11 cellular contexts compared by ENCODE assay signal in genomic region chr19:39297931-39298634, GRCh38. TPM values are rescaled to one million over a fixed set of nuclear protein-coding genes. Genes with fewer than 3 reads are reported as not detected.
DNase-seq lines count a peak whose midpoint lies in the region; ATAC-seq and TF ChIP-seq lines count a peak whose summit lies in the region.
"Had no signal": no experiment of that assay in that cellular context is flagged by ENCODE, and none has a peak within 500 bp of the region (broad histone marks: within the 10 kb centered on the region; RNA-seq: fewer than 3 reads in every experiment).

No MANE protein-coding gene starts in this region.

- POLR2A ChIA-PET in HEK293 (lab: Yijun Ruan, JAX), result no interaction called here

- H3K27me3 ChIP-seq in spleen (replicated peaks in 1 of 7), result peaks cover 0 to 25% (median 3%) of the 10 kb centered on the region in 7 donors

- CTCF ChIA-PET in HEK293 (lab: Yijun Ruan, JAX), result interaction anchor here (1.7 kb wide), 1 partner anchor 111 kb away, joined by 3 read pairs; no protein-coding TSS in a partner anchor

- 0 out of 2 replicates have a peak, but pooled peaks have one; percentile 3 for TF ChIP-seq CTCF in HEK293 (tag by site-specific recombination; IDR thresholded peaks at IDR 0.05)
- TF ChIP-seq CTCF in spleen (IDR thresholded peaks at IDR 0.05 in 8 of 11, conservative IDR thresholded peaks at IDR 0.05 in 3 of 11), result no peak

- peaks cover 1% of the 10 kb centered on the region for H3K27me3 Mint-ChIP-seq in activated naive CD8-positive, alpha-beta T cell treated with anti-CD3 and anti-CD28 coated beads, Interleukin-2, amount 50 U/mL, for 24 hours

- H3K9me3 ChIP-seq in HEK293 (ENCODE audit: control insufficient read depth, insufficient read depth, low read depth, low read length) (no peaks in the 10 kb centered on the region), spleen (no peaks in the 10 kb centered on the region)

- no peak for TF ChIP-seq POLR2A in spleen (IDR thresholded peaks at IDR 0.05)

- no peaks in the 10 kb centered on the region for H3K9me3 Mint-ChIP-seq in activated naive CD8-positive, alpha-beta T cell treated with anti-CD3 and anti-CD28 coated beads, Interleukin-2, amount 50 U/mL, for 24 hours

- WGBS in spleen, 5 donors, result 42 to 50% (median 46%) methylated on average over 12 to 17 of the region's 17 CpGs

- no peaks in the 10 kb centered on the region for H3K36me3 Mint-ChIP-seq in activated naive CD8-positive, alpha-beta T cell treated with anti-CD3 and anti-CD28 coated beads, Interleukin-2, amount 50 U/mL, for 24 hours (ENCODE audit: low read depth)

- H3K27ac ChIP-seq in HEK293 (ENCODE audit: extremely low read depth, low read depth, low read length) (no peak overlapping the region), spleen (peak overlapping the region in 4 of 8 donors; percentile 25 to 71 (median 56))

- H3K4me3 Mint-ChIP-seq in activated naive CD8-positive, alpha-beta T cell treated with anti-CD3 and anti-CD28 coated beads, Interleukin-2, amount 50 U/mL, for 24 hours, result peak overlapping the region; percentile 21

- H3K4me3 ChIP-seq in HEK293 (ENCODE audit: low read depth, low read length) (no peak overlapping the region), spleen (peak overlapping the region in 3 of 8 donors; percentile 4 to 44 (median 4))

- ATAC-seq in activated naive CD8-positive, alpha-beta T cell treated with anti-CD3 and anti-CD28 coated beads, Interleukin-2, amount 50 U/mL, for 24 hours, result peak; percentile 92
- ATAC-seq in HG02852 (IDR thresholded peaks at IDR 0.05; ENCODE audit: unreplicated experiment) (no peak), HG02973 (IDR thresholded peaks at IDR 0.05; ENCODE audit: unreplicated experiment) (no peak)

- H3K4me1 ChIP-seq in HEK293 (ENCODE audit: control insufficient read depth, insufficient read depth, low read length), result no peaks in the 10 kb centered on the region
- H3K4me1 ChIP-seq in spleen, result peaks cover 0 to 13% (median 3%) of the 10 kb centered on the region in 6 donors

- H3K4me1 Mint-ChIP-seq in activated naive CD8-positive, alpha-beta T cell treated with anti-CD3 and anti-CD28 coated beads, Interleukin-2, amount 50 U/mL, for 24 hours, result peaks cover 19% of the 10 kb centered on the region

- peak; percentile 44 to 49 for DNase-seq in activated CD4-positive, alpha-beta T cell treated with anti-CD3 and anti-CD28 coated beads, Interleukin-2, amount 50 U/mL, for 48 hours
- DNase-seq in activated naive CD8-positive, alpha-beta T cell treated with anti-CD3 and anti-CD28 coated beads, Interleukin-2, amount 50 U/mL, for 24 hours, result peak; percentile 53
- DNase-seq in spleen (peak; percentile 91), NCI-H2171 treated with DMSO at 0.1 percent for 48 hours (lab: John Stamatoyannopoulos, UW) (no peak), COR-L47 (lab: John Stamatoyannopoulos, UW) (no peak)
- DNase-seq: trophoblast cell had no signal

- intact Hi-C loops in spleen (cut with DNase I; ENCODE audit: low total_unique reads), result no loop called here

- no peak overlapping the region for H3K27ac Mint-ChIP-seq in activated naive CD8-positive, alpha-beta T cell treated with anti-CD3 and anti-CD28 coated beads, Interleukin-2, amount 50 U/mL, for 24 hours

- H3K36me3 ChIP-seq in HEK293 (ENCODE audit: control insufficient read depth in 2 of 2, insufficient read depth in 1 of 2, low read length in 2 of 2) (no peaks in the 10 kb centered on the region), spleen (no peaks in the 10 kb centered on the region)

TF ChIP-seq in HEK293, 187 proteins besides CTCF, POLR2A, EP300 and RAD21:
- TF ChIP-seq EGR2 (tag by site-specific recombination; IDR thresholded peaks at IDR 0.05; ENCODE audit: low read depth) (peak; percentile 86), ZFHX2 (tag by site-specific recombination; conservative IDR thresholded peaks at IDR 0.05) (peak; percentile 88), ZNF707 (tag by site-specific recombination; IDR thresholded peaks at IDR 0.05) (no peak)

RNA-seq across cellular contexts. Expression of gene IFNL1, which starts 1.9 kb away (rescaled TPM):
- not detected for total RNA-seq in spleen
- polyA plus RNA-seq in spleen, result not detected
- total RNA-seq: pulmonary artery endothelial cell, SK-MEL-5 had no signal

RNA-seq across cellular contexts. Expression of gene LRFN1, which starts 22.6 kb away (rescaled TPM):
- 1 to 10 TPM; 2.2 to 6.0 (median 4.6) TPM for total RNA-seq in spleen
- 1 to 10 TPM in 1 of 3 donors, under 1 TPM in 2; 0.67 to 1.2 (median 0.99) TPM for polyA plus RNA-seq in spleen

RNA-seq across cellular contexts. Expression of gene IFNL2, which starts 29.9 kb away (rescaled TPM):
- total RNA-seq in spleen, result not detected
- polyA plus RNA-seq in spleen, result not detected
- total RNA-seq: pulmonary artery endothelial cell, SK-MEL-5 had no signal

RNA-seq across cellular contexts. Expression of gene GMFG, which starts 37.8 kb away (rescaled TPM):
- 100 to 1,000 TPM; 178 to 354 (median 288) TPM for total RNA-seq in spleen
- polyA plus RNA-seq in spleen, result 100 to 1,000 TPM; 421 to 492 (median 452) TPM

RNA-seq across cellular contexts. Expression of gene SAMD4B, which starts 44.1 kb away (rescaled TPM):
- total RNA-seq in spleen, result 100 to 1,000 TPM in 1 of 7 donors, 10 to 100 TPM in 6; 66.4 to 108 (median 84.1) TPM
- 10 to 100 TPM; 26.7 to 56.3 (median 42.1) TPM for polyA plus RNA-seq in spleen

Comparison
In these comparisons a context has a peak if more than half of its experiments do, and no peak if none do; other contexts are left out.
1. DNase-seq: peak in activated CD4-positive, alpha-beta T cell treated with anti-CD3 and anti-CD28 coated beads, Interleukin-2, amount 50 U/mL, for 48 hours (2 of 2), activated naive CD8-positive, alpha-beta T cell treated with anti-CD3 and anti-CD28 coated beads, Interleukin-2, amount 50 U/mL, for 24 hours (single experiment) and spleen (single experiment); none in NCI-H2171 treated with DMSO at 0.1 percent for 48 hours (single experiment) and COR-L47 (single experiment).